22 cellular contexts compared by ENCODE assay signal in genomic region chrX:147315493-147315892, GRCh38.
"Had no signal": no experiment of that assay in that cellular context is flagged by ENCODE, and none has a peak within 500 bp of the region (broad histone marks: within the 10 kb centered on the region; RNA-seq: fewer than 3 reads in every experiment).

No MANE protein-coding gene starts in this region.

- H3K79me2 ChIP-seq: parathyroid adenoma had no signal

- H3K36me3 ChIP-seq: neural progenitor cell, ovary, right lobe of liver, sigmoid colon, stomach, tibial artery, transverse colon, upper lobe of right lung, uterus had no signal

- H3K4me1 ChIP-seq: neural progenitor cell, parathyroid adenoma, psoas muscle, right lobe of liver, sigmoid colon, stomach, testis, tibial artery, transverse colon, upper lobe of right lung, uterus had no signal

- H2AFZ ChIP-seq: neural progenitor cell, parathyroid adenoma had no signal

- H3K27me3 ChIP-seq: neural progenitor cell, ovary, right lobe of liver, sigmoid colon, stomach, testis, tibial artery, transverse colon, upper lobe of right lung, uterus had no signal

- H3K4me2 ChIP-seq: neural progenitor cell had no signal

- H3K9ac ChIP-seq: neural progenitor cell, parathyroid adenoma had no signal

- H3K4me3 ChIP-seq: neural progenitor cell, ovary, psoas muscle, right lobe of liver, sigmoid colon, stomach, testis, tibial artery, transverse colon, upper lobe of right lung, uterus had no signal

- DNase-seq: natural killer cell; occipital lobe; ovary; psoas muscle; right cardiac atrium; right lobe of liver; sigmoid colon; small intestine; stimulated activated CD4-positive, alpha-beta T cell treated with anti-CD3 and anti-CD28 coated beads, Interleukin-15, amount 100 ng/mL, for 24 hours; stimulated activated CD4-positive, alpha-beta T cell treated with anti-CD3 and anti-CD28 coated beads, Interleukin-2, amount 100 ng/mL, for 24 hours; stimulated activated CD4-positive, alpha-beta T cell treated with anti-CD3 and anti-CD28 coated beads, Interleukin-2, amount 100 ng/mL, for 48 hours; stimulated activated CD4-positive, alpha-beta T cell treated with anti-CD3 and anti-CD28 coated beads, Interleukin-4, amount 100 ng/mL, for 24 hours; stimulated activated naive B cell treated with anti-CD40 and anti-IgM and Interleukin-4, amounts not matched to agents 10 μg/mL and 1 μg/mL and 100 μg/mL, for 72 hours; stimulated activated naive CD4-positive, alpha-beta T cell treated with Interleukin-2 at 50 U/mL for 16 hours; stomach; testis; tibial artery; transverse colon; upper lobe of right lung; uterus had no signal

- H3K27ac ChIP-seq: neural progenitor cell, ovary, parathyroid adenoma, psoas muscle, right lobe of liver, sigmoid colon, stomach, testis, tibial artery, transverse colon, upper lobe of right lung, uterus had no signal

- H3K9me3 ChIP-seq: ovary, psoas muscle, right lobe of liver, sigmoid colon, stomach, testis, tibial artery, transverse colon, upper lobe of right lung, uterus had no signal
